ENCODE assay signal across 1 cellular context in the genomic region with DNA sequence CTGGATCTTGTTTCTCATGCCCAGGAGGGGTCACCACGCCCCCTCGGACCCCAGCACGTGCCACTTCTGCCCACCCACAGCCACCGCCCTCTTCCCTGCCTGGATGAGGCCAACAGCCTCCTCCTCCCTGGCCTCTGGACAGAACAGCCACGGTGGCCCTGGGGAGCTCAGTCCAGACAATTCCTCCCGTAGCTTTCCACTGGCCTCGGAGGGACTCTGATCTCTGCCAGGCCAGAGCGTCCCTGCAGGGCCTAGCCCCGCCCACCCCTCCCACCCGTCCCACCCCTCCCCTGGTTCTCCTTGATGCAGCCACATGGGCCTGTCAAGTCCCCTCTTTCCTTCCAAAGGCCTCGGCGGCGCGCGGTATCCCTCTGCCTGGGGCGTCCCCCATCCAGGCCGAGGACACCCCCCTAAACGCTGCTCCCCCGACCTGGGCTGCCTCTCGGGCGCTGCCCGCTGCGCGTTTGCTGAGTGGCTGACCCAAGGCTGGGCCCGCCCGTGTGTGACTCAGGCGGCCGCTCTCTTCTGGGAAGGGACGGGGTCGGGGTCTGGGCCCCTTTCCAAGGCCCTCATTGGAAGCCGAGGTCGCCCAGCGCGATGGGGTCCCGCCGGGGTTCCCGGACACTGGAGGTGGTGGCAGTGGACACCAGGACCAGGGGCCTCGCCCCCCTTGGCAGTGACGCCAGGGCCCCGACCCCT.
A peak's percentile ranks its signal among the peaks of the same experiment; 100 is the strongest.
TF ChIP-seq lines count a peak whose summit lies in the region.

No MANE protein-coding gene starts in this region.

TF ChIP-seq in K562, 482 proteins besides CTCF, POLR2A, EP300 and RAD21 (continued from another document and continues in another):
- TF ChIP-seq, protein P1, sequence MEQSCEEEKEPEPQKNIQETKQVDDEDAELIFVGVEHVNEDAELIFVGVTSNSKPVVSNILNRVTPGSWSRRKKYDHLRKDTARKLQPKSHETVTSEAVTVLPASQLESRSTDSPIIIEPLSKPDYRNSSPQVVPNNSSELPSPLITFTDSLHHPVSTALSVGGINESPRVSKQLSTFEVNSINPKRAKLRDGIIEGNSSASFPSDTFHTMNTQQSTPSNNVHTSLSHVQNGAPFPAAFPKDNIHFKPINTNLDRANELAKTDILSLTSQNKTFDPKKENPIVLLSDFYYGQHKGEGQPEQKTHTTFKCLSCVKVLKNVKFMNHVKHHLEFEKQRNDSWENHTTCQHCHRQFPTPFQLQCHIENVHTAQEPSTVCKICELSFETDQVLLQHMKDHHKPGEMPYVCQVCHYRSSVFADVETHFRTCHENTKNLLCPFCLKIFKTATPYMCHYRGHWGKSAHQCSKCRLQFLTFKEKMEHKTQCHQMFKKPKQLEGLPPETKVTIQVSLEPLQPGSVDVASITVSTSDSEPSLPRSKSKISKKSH (CRISPR knock-in tag; IDR thresholded peaks at IDR 0.05) = no peak
- TF ChIP-seq, protein P2, sequence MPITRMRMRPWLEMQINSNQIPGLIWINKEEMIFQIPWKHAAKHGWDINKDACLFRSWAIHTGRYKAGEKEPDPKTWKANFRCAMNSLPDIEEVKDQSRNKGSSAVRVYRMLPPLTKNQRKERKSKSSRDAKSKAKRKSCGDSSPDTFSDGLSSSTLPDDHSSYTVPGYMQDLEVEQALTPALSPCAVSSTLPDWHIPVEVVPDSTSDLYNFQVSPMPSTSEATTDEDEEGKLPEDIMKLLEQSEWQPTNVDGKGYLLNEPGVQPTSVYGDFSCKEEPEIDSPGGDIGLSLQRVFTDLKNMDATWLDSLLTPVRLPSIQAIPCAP (CRISPR knock-in tag; IDR thresholded peaks at IDR 0.05; ENCODE audit: borderline replicate concordance) = no peak
- TF ChIP-seq, protein P3, sequence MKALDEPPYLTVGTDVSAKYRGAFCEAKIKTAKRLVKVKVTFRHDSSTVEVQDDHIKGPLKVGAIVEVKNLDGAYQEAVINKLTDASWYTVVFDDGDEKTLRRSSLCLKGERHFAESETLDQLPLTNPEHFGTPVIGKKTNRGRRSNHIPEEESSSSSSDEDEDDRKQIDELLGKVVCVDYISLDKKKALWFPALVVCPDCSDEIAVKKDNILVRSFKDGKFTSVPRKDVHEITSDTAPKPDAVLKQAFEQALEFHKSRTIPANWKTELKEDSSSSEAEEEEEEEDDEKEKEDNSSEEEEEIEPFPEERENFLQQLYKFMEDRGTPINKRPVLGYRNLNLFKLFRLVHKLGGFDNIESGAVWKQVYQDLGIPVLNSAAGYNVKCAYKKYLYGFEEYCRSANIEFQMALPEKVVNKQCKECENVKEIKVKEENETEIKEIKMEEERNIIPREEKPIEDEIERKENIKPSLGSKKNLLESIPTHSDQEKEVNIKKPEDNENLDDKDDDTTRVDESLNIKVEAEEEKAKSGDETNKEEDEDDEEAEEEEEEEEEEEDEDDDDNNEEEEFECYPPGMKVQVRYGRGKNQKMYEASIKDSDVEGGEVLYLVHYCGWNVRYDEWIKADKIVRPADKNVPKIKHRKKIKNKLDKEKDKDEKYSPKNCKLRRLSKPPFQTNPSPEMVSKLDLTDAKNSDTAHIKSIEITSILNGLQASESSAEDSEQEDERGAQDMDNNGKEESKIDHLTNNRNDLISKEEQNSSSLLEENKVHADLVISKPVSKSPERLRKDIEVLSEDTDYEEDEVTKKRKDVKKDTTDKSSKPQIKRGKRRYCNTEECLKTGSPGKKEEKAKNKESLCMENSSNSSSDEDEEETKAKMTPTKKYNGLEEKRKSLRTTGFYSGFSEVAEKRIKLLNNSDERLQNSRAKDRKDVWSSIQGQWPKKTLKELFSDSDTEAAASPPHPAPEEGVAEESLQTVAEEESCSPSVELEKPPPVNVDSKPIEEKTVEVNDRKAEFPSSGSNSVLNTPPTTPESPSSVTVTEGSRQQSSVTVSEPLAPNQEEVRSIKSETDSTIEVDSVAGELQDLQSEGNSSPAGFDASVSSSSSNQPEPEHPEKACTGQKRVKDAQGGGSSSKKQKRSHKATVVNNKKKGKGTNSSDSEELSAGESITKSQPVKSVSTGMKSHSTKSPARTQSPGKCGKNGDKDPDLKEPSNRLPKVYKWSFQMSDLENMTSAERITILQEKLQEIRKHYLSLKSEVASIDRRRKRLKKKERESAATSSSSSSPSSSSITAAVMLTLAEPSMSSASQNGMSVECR (CRISPR knock-in tag; IDR thresholded peaks at IDR 0.05) = no peak
- TF ChIP-seq BRCA1 (IDR thresholded peaks at IDR 0.05) (no peak), BRCA1 (CRISPR knock-in tag; IDR thresholded peaks at IDR 0.05) (no peak), SUPT5H (IDR thresholded peaks at IDR 0.05) (no peak), MYBL2 (IDR thresholded peaks at IDR 0.05; ENCODE audit: low read depth) (no peak), MYBL2 (CRISPR knock-in tag; IDR thresholded peaks at IDR 0.05; ENCODE audit: borderline replicate concordance) (no peak), ADNP (tag; IDR thresholded peaks at IDR 0.05) (no peak), TEAD4 (IDR thresholded peaks at IDR 0.05; ENCODE audit: low read length) (no peak), TEAD4 (CRISPR knock-in tag; IDR thresholded peaks at IDR 0.05; ENCODE audit: borderline replicate concordance) (no peak), PHB2 (IDR thresholded peaks at IDR 0.05; ENCODE audit: low read depth) (no peak), SREBF2 (CRISPR knock-in tag; IDR thresholded peaks at IDR 0.05) (no peak), ZNF766 (CRISPR knock-in tag; conservative IDR thresholded peaks at IDR 0.05) (no peak), MTA3 (IDR thresholded peaks at IDR 0.05; ENCODE audit: borderline replicate concordance) (no peak), HMGN3 (IDR thresholded peaks at IDR 0.05; ENCODE audit: borderline replicate concordance, extremely low read depth, insufficient read length, low read depth, low read length) (no peak), FOXP1 (CRISPR knock-in tag; IDR thresholded peaks at IDR 0.05) (no peak), STAG1 (CRISPR knock-in tag; IDR thresholded peaks at IDR 0.05; ENCODE audit: borderline replicate concordance) (no peak)
- TF ChIP-seq, protein P4, sequence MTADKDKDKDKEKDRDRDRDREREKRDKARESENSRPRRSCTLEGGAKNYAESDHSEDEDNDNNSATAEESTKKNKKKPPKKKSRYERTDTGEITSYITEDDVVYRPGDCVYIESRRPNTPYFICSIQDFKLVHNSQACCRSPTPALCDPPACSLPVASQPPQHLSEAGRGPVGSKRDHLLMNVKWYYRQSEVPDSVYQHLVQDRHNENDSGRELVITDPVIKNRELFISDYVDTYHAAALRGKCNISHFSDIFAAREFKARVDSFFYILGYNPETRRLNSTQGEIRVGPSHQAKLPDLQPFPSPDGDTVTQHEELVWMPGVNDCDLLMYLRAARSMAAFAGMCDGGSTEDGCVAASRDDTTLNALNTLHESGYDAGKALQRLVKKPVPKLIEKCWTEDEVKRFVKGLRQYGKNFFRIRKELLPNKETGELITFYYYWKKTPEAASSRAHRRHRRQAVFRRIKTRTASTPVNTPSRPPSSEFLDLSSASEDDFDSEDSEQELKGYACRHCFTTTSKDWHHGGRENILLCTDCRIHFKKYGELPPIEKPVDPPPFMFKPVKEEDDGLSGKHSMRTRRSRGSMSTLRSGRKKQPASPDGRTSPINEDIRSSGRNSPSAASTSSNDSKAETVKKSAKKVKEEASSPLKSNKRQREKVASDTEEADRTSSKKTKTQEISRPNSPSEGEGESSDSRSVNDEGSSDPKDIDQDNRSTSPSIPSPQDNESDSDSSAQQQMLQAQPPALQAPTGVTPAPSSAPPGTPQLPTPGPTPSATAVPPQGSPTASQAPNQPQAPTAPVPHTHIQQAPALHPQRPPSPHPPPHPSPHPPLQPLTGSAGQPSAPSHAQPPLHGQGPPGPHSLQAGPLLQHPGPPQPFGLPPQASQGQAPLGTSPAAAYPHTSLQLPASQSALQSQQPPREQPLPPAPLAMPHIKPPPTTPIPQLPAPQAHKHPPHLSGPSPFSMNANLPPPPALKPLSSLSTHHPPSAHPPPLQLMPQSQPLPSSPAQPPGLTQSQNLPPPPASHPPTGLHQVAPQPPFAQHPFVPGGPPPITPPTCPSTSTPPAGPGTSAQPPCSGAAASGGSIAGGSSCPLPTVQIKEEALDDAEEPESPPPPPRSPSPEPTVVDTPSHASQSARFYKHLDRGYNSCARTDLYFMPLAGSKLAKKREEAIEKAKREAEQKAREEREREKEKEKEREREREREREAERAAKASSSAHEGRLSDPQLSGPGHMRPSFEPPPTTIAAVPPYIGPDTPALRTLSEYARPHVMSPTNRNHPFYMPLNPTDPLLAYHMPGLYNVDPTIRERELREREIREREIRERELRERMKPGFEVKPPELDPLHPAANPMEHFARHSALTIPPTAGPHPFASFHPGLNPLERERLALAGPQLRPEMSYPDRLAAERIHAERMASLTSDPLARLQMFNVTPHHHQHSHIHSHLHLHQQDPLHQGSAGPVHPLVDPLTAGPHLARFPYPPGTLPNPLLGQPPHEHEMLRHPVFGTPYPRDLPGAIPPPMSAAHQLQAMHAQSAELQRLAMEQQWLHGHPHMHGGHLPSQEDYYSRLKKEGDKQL (CRISPR knock-in tag; IDR thresholded peaks at IDR 0.05; ENCODE audit: borderline replicate concordance) = 0 out of 2 replicates have a peak, but pooled peaks have one; percentile 60
- TF ChIP-seq, protein P5, sequence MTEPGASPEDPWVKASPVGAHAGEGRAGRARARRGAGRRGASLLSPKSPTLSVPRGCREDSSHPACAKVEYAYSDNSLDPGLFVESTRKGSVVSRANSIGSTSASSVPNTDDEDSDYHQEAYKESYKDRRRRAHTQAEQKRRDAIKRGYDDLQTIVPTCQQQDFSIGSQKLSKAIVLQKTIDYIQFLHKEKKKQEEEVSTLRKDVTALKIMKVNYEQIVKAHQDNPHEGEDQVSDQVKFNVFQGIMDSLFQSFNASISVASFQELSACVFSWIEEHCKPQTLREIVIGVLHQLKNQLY (CRISPR knock-in tag; conservative IDR thresholded peaks at IDR 0.05) = no peak
- TF ChIP-seq, protein P6, sequence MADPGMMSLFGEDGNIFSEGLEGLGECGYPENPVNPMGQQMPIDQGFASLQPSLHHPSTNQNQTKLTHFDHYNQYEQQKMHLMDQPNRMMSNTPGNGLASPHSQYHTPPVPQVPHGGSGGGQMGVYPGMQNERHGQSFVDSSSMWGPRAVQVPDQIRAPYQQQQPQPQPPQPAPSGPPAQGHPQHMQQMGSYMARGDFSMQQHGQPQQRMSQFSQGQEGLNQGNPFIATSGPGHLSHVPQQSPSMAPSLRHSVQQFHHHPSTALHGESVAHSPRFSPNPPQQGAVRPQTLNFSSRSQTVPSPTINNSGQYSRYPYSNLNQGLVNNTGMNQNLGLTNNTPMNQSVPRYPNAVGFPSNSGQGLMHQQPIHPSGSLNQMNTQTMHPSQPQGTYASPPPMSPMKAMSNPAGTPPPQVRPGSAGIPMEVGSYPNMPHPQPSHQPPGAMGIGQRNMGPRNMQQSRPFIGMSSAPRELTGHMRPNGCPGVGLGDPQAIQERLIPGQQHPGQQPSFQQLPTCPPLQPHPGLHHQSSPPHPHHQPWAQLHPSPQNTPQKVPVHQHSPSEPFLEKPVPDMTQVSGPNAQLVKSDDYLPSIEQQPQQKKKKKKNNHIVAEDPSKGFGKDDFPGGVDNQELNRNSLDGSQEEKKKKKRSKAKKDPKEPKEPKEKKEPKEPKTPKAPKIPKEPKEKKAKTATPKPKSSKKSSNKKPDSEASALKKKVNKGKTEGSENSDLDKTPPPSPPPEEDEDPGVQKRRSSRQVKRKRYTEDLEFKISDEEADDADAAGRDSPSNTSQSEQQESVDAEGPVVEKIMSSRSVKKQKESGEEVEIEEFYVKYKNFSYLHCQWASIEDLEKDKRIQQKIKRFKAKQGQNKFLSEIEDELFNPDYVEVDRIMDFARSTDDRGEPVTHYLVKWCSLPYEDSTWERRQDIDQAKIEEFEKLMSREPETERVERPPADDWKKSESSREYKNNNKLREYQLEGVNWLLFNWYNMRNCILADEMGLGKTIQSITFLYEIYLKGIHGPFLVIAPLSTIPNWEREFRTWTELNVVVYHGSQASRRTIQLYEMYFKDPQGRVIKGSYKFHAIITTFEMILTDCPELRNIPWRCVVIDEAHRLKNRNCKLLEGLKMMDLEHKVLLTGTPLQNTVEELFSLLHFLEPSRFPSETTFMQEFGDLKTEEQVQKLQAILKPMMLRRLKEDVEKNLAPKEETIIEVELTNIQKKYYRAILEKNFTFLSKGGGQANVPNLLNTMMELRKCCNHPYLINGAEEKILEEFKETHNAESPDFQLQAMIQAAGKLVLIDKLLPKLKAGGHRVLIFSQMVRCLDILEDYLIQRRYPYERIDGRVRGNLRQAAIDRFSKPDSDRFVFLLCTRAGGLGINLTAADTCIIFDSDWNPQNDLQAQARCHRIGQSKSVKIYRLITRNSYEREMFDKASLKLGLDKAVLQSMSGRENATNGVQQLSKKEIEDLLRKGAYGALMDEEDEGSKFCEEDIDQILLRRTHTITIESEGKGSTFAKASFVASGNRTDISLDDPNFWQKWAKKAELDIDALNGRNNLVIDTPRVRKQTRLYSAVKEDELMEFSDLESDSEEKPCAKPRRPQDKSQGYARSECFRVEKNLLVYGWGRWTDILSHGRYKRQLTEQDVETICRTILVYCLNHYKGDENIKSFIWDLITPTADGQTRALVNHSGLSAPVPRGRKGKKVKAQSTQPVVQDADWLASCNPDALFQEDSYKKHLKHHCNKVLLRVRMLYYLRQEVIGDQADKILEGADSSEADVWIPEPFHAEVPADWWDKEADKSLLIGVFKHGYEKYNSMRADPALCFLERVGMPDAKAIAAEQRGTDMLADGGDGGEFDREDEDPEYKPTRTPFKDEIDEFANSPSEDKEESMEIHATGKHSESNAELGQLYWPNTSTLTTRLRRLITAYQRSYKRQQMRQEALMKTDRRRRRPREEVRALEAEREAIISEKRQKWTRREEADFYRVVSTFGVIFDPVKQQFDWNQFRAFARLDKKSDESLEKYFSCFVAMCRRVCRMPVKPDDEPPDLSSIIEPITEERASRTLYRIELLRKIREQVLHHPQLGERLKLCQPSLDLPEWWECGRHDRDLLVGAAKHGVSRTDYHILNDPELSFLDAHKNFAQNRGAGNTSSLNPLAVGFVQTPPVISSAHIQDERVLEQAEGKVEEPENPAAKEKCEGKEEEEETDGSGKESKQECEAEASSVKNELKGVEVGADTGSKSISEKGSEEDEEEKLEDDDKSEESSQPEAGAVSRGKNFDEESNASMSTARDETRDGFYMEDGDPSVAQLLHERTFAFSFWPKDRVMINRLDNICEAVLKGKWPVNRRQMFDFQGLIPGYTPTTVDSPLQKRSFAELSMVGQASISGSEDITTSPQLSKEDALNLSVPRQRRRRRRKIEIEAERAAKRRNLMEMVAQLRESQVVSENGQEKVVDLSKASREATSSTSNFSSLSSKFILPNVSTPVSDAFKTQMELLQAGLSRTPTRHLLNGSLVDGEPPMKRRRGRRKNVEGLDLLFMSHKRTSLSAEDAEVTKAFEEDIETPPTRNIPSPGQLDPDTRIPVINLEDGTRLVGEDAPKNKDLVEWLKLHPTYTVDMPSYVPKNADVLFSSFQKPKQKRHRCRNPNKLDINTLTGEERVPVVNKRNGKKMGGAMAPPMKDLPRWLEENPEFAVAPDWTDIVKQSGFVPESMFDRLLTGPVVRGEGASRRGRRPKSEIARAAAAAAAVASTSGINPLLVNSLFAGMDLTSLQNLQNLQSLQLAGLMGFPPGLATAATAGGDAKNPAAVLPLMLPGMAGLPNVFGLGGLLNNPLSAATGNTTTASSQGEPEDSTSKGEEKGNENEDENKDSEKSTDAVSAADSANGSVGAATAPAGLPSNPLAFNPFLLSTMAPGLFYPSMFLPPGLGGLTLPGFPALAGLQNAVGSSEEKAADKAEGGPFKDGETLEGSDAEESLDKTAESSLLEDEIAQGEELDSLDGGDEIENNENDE (IDR thresholded peaks at IDR 0.05; ENCODE audit: low read depth, low read length) = no peak
